ENCODE assay signal across 10 cellular contexts in genomic region chr11:94762208-94762607, GRCh38. TPM values are rescaled to one million over a fixed set of nuclear protein-coding genes. Genes with fewer than 3 reads are reported as not detected.
DNase-seq lines count a peak whose midpoint lies in the region; TF ChIP-seq lines count a peak whose summit lies in the region.
"Had no signal": no experiment of that assay in that cellular context is flagged by ENCODE, and none has a peak within 500 bp of the region (broad histone marks: within the 10 kb centered on the region; RNA-seq: fewer than 3 reads in every experiment).

No MANE protein-coding gene starts in this region.

- H3K27me3 ChIP-seq in cardiac muscle cell = peaks cover 100% of the 10 kb centered on the region
- no peaks in the 10 kb centered on the region for H3K27me3 ChIP-seq in right atrium auricular region
- no peaks in the 10 kb centered on the region for H3K27me3 ChIP-seq in OCI-LY1 (ENCODE audit: insufficient read depth, low read length)
- H3K27me3 ChIP-seq in spleen (replicated peaks in 1 of 7) = peaks cover 0 to 5% (median 0%) of the 10 kb centered on the region in 7 donors

- TF ChIP-seq CTCF in cardiac muscle cell (IDR thresholded peaks at IDR 0.05; ENCODE audit: low read depth, low read length) (peak; percentile 30), right atrium auricular region (IDR thresholded peaks at IDR 0.05) (peak in 1 of 2 donors; percentile 60), OCI-LY1 (IDR thresholded peaks at IDR 0.05; ENCODE audit: low read length) (peak; percentile 22; the same call in 1 of the 2 replicates), epithelial cell of proximal tubule (conservative IDR thresholded peaks at IDR 0.05; ENCODE audit: low read depth, low read length) (peak; percentile 84), spleen (IDR thresholded peaks at IDR 0.05 in 8 of 11, conservative IDR thresholded peaks at IDR 0.05 in 3 of 11) (peak in 8 of 11 experiments; percentile 28 to 53 (median 46))

- H3K79me2 ChIP-seq in OCI-LY1 (ENCODE audit: insufficient read depth, low read length) = no peaks in the 10 kb centered on the region

- no peaks in the 10 kb centered on the region for H3K4me1 ChIP-seq in cardiac muscle cell (ENCODE audit: low read depth)
- peaks cover 0 to 1% of the 10 kb centered on the region in 2 donors for H3K4me1 ChIP-seq in right atrium auricular region
- H3K4me1 ChIP-seq in OCI-LY1 (ENCODE audit: insufficient read depth, low read length, severe bottlenecking) = no peaks in the 10 kb centered on the region
- peaks cover 0 to 1% (median 0%) of the 10 kb centered on the region in 6 donors for H3K4me1 ChIP-seq in spleen

- no peaks in the 10 kb centered on the region for H3K9me2 ChIP-seq in OCI-LY1 (ENCODE audit: low read depth, low read length)

- no peak overlapping the region for H3K4me2 ChIP-seq in OCI-LY1 (ENCODE audit: low read length)

- no peak for TF ChIP-seq POLR2A in spleen (IDR thresholded peaks at IDR 0.05)

- H2AFZ ChIP-seq in OCI-LY1 (ENCODE audit: low read length) = no peak overlapping the region

- intact Hi-C loops in spleen (cut with DNase I; ENCODE audit: low total_unique reads) = loop anchor here (5.0 to 10.0 kb wide), 2 partner anchors 133 to 140 kb away; no protein-coding TSS in a partner anchor

- H3K27ac ChIP-seq in cardiac muscle cell (no peak overlapping the region), right atrium auricular region (no peak overlapping the region), OCI-LY1 (ENCODE audit: low read depth, low read length, poor library complexity, severe bottlenecking) (no peak overlapping the region), spleen (no peak overlapping the region)

- no peaks in the 10 kb centered on the region for H4K20me1 ChIP-seq in OCI-LY1 (ENCODE audit: insufficient read depth, low read length)

- H3K9ac ChIP-seq in OCI-LY1 (ENCODE audit: low read length) = no peak overlapping the region

- H3K9me3 ChIP-seq in cardiac muscle cell (ENCODE audit: low read depth) (no peaks in the 10 kb centered on the region), right atrium auricular region (no peaks in the 10 kb centered on the region), OCI-LY1 (ENCODE audit: low read length) (no peaks in the 10 kb centered on the region), spleen (no peaks in the 10 kb centered on the region)

- H3K36me3 ChIP-seq in cardiac muscle cell (no peaks in the 10 kb centered on the region), right atrium auricular region (no peaks in the 10 kb centered on the region), OCI-LY1 (ENCODE audit: insufficient read depth, low read length) (no peaks in the 10 kb centered on the region), spleen (no peaks in the 10 kb centered on the region)

- WGBS in spleen, 5 donors = 84 to 96% (median 91%) methylated on average over 1 of the region's 1 CpG

- H3K4me3 ChIP-seq in cardiac muscle cell = no peak overlapping the region
- no peak overlapping the region for H3K4me3 ChIP-seq in right atrium auricular region
- H3K4me3 ChIP-seq in OCI-LY1 (ENCODE audit: low read depth, low read length, poor library complexity, severe bottlenecking) = no peak overlapping the region
- no peak overlapping the region for H3K4me3 ChIP-seq in epithelial cell of proximal tubule (ENCODE audit: low read depth, low read length)
- no peak overlapping the region for H3K4me3 ChIP-seq in spleen

- DNase-seq in cardiac muscle cell (ENCODE audit: low read depth in 1 of 2, low spot score in 1 of 2) = no peak
- no peak for DNase-seq in right atrium auricular region (ENCODE audit: low spot score)
- no peak for DNase-seq in epithelial cell of proximal tubule (ENCODE audit: low read depth)
- no peak for DNase-seq in spleen
- DNase-seq in activated gamma-delta T cell (lab: John Stamatoyannopoulos, UW) = no peak
- DNase-seq in stimulated activated CD4-positive, alpha-beta T cell treated with anti-CD3 and anti-CD28 coated beads, Interleukin-2, amount 100 ng/mL, for 24 hours = no peak
- no peak for DNase-seq in iPS-NIHi11 (ENCODE audit: low spot score)
- DNase-seq: DMS79, NCI-H1930 had no signal

- H3F3A ChIP-seq in OCI-LY1 (ENCODE audit: insufficient read depth, low read length) = no peaks in the 10 kb centered on the region

RNA-seq across cellular contexts. Expression of gene AMOTL1, which starts 5.9 kb away (rescaled TPM):
- total RNA-seq in cardiac muscle cell = 3.5 and 5.1 TPM in 2 replicates
- polyA plus RNA-seq in cardiac muscle cell = 1.2 and 3.2 TPM in 2 replicates
- 10 to 100 TPM; 56.7 to 59.5 TPM for total RNA-seq in right atrium auricular region
- 26.0 and 31.8 TPM in 2 replicates for total RNA-seq in epithelial cell of proximal tubule
- 10 to 100 TPM; 24.8 to 43.9 (median 32.3) TPM for total RNA-seq in spleen
- polyA plus RNA-seq in spleen = 1 to 10 TPM; 1.4 to 4.8 (median 1.6) TPM
